ENCODE assay signal across 31 cellular contexts in genomic region chr2:146894514-146894913, GRCh38.
DNase-seq lines count a peak whose midpoint lies in the region; TF ChIP-seq lines count a peak whose summit lies in the region.
"Had no signal": no experiment of that assay in that cellular context is flagged by ENCODE, and none has a peak within 500 bp of the region (broad histone marks: within the 10 kb centered on the region; RNA-seq: fewer than 3 reads in every experiment).

No MANE protein-coding gene starts in this region.

- H3K9me2 ChIP-seq in neural cell (ENCODE audit: insufficient read depth, low read length), result no peaks in the 10 kb centered on the region

- no peak overlapping the region for H3K4me3 ChIP-seq in neural cell (ENCODE audit: low read length)
- H3K4me3 ChIP-seq in subcutaneous abdominal adipose tissue (ENCODE audit: low read depth in 1 of 5, low read length in 5 of 5), result no peak overlapping the region
- no peak overlapping the region for H3K4me3 ChIP-seq in H7 (ENCODE audit: insufficient read depth, low read depth, low read length)
- H3K4me3 ChIP-seq: A549; BLaER1; BLaER1 treated with 17β-estradiol and CSF1 and Interleukin-3, amounts not matched to agents 10 nM and 100 nM had no signal

- no peaks in the 10 kb centered on the region for H3K79me2 ChIP-seq in neural cell (replicated peaks; ENCODE audit: insufficient read depth, low read length)

- H3F3A ChIP-seq in neural cell (ENCODE audit: insufficient read depth, low read length, poor library complexity, severe bottlenecking), result no peaks in the 10 kb centered on the region

- DNase-seq in H7, result no peak
- no peak for DNase-seq in activated naive CD8-positive, alpha-beta T cell treated with anti-CD3 and anti-CD28 coated beads for 36 hours
- DNase-seq: 8988T; ACHN; AML-193; BE2C; C1 segment of cervical spinal cord; Caco-2; Calu3; CD4-positive, alpha-beta memory T cell; CD4-positive, alpha-beta T cell; CD4-positive, CD25-positive, alpha-beta regulatory T cell; CD8-positive, alpha-beta memory T cell; CD8-positive, alpha-beta T cell; COR-L47; DMS 273 treated with DMSO at 0.1 percent for 48 hours; DMS153; DMS53; DMS79; DMS79 treated with DMSO at 0.1 percent for 48 hours; DND-41; EL had no signal

- peak; percentile 73 for TF ChIP-seq EP300 in neural cell (conservative IDR thresholded peaks at IDR 0.05; ENCODE audit: poor library complexity, severe bottlenecking)

- H3K27me3 ChIP-seq in neural cell (ENCODE audit: insufficient read depth, low read depth, low read length), result no peaks in the 10 kb centered on the region
- H3K27me3 ChIP-seq in subcutaneous abdominal adipose tissue (ENCODE audit: control insufficient read depth in 5 of 5, insufficient read depth in 4 of 5, low read length in 5 of 5), result no peaks in the 10 kb centered on the region
- no peaks in the 10 kb centered on the region for H3K27me3 ChIP-seq in H7 (ENCODE audit: control insufficient read depth, insufficient read depth, low read length)
- H3K27me3 ChIP-seq: BE2C; BLaER1; BLaER1 treated with 17β-estradiol and CSF1 and Interleukin-3, amounts not matched to agents 10 nM and 100 nM had no signal

- H3K4me3 Mint-ChIP-seq in activated naive CD8-positive, alpha-beta T cell treated with anti-CD3 and anti-CD28 coated beads for 36 hours, result no peak overlapping the region
- H3K4me3 Mint-ChIP-seq: B cell; CD14-positive monocyte; CD4-positive, alpha-beta memory T cell; CD4-positive, alpha-beta T cell; CD4-positive, CD25-positive, alpha-beta regulatory T cell; CD8-positive, alpha-beta memory T cell; CD8-positive, alpha-beta T cell had no signal

- no peak overlapping the region for H3K27ac Mint-ChIP-seq in activated naive CD8-positive, alpha-beta T cell treated with anti-CD3 and anti-CD28 coated beads for 36 hours
- H3K27ac Mint-ChIP-seq: B cell; CD14-positive monocyte; CD4-positive, alpha-beta memory T cell; CD4-positive, alpha-beta T cell; CD4-positive, CD25-positive, alpha-beta regulatory T cell; CD8-positive, alpha-beta memory T cell; CD8-positive, alpha-beta T cell had no signal

- H3K27me3 Mint-ChIP-seq in activated naive CD8-positive, alpha-beta T cell treated with anti-CD3 and anti-CD28 coated beads for 36 hours, result peaks cover 7% of the 10 kb centered on the region
- H3K27me3 Mint-ChIP-seq: B cell; CD4-positive, alpha-beta T cell; CD4-positive, CD25-positive, alpha-beta regulatory T cell; CD8-positive, alpha-beta memory T cell had no signal

- H3K4me2 ChIP-seq in neural cell (ENCODE audit: low read length), result no peak overlapping the region
- H3K4me2 ChIP-seq: A549; BLaER1; BLaER1 treated with 17β-estradiol and CSF1 and Interleukin-3, amounts not matched to agents 10 nM and 100 nM had no signal

- TF ChIP-seq CTCF in neural cell (IDR thresholded peaks at IDR 0.05; ENCODE audit: poor library complexity, severe bottlenecking), result no peak

- no peak overlapping the region for H3K9ac ChIP-seq in neural cell (ENCODE audit: low read length)
- no peak overlapping the region for H3K9ac ChIP-seq in subcutaneous abdominal adipose tissue (ENCODE audit: low read length in 5 of 5)
- H3K9ac ChIP-seq: BLaER1; BLaER1 treated with 17β-estradiol and CSF1 and Interleukin-3, amounts not matched to agents 10 nM and 100 nM had no signal

- TF ChIP-seq RAD21 in neural cell (conservative IDR thresholded peaks at IDR 0.05), result no peak

- H3K36me3 Mint-ChIP-seq in activated naive CD8-positive, alpha-beta T cell treated with anti-CD3 and anti-CD28 coated beads for 36 hours, result no peaks in the 10 kb centered on the region
- H3K36me3 Mint-ChIP-seq: CD14-positive monocyte; CD4-positive, alpha-beta memory T cell; CD4-positive, CD25-positive, alpha-beta regulatory T cell; CD8-positive, alpha-beta memory T cell; CD8-positive, alpha-beta T cell had no signal

- H3K36me3 ChIP-seq in neural cell (ENCODE audit: insufficient read depth, low read length), result no peaks in the 10 kb centered on the region
- H3K36me3 ChIP-seq in subcutaneous abdominal adipose tissue (ENCODE audit: control insufficient read depth in 5 of 5, insufficient read depth in 5 of 5, low read length in 5 of 5), result no peaks in the 10 kb centered on the region
- no peaks in the 10 kb centered on the region for H3K36me3 ChIP-seq in H7 (replicated peaks; ENCODE audit: control insufficient read depth, insufficient read depth, low read length)
- H3K36me3 ChIP-seq: BE2C; BLaER1; BLaER1 treated with 17β-estradiol and CSF1 and Interleukin-3, amounts not matched to agents 10 nM and 100 nM had no signal

- H3K27ac ChIP-seq in neural cell (ENCODE audit: low read length) (no peak overlapping the region), subcutaneous abdominal adipose tissue (ENCODE audit: low read depth, low read length) (peak overlapping the region; percentile 78)
- H3K27ac ChIP-seq: 22Rv1; A549; BLaER1; BLaER1 treated with 17β-estradiol and CSF1 and Interleukin-3, amounts not matched to agents 10 nM and 100 nM; C4-2B had no signal

- H3K9me3 Mint-ChIP-seq in activated naive CD8-positive, alpha-beta T cell treated with anti-CD3 and anti-CD28 coated beads for 36 hours, result no peaks in the 10 kb centered on the region
- H3K9me3 Mint-ChIP-seq: CD4-positive, alpha-beta T cell; CD8-positive, alpha-beta T cell had no signal

- no peaks in the 10 kb centered on the region for H4K20me1 ChIP-seq in neural cell (ENCODE audit: insufficient read depth)
- H4K20me1 ChIP-seq: BLaER1; BLaER1 treated with 17β-estradiol and CSF1 and Interleukin-3, amounts not matched to agents 10 nM and 100 nM had no signal

- H2AFZ ChIP-seq in neural cell (ENCODE audit: low read depth, low read length), result no peak overlapping the region

- H3K9me3 ChIP-seq in neural cell (ENCODE audit: low read length) (no peaks in the 10 kb centered on the region), subcutaneous abdominal adipose tissue (ENCODE audit: control insufficient read depth in 5 of 5, low read length in 5 of 5) (no peaks in the 10 kb centered on the region)
- H3K9me3 ChIP-seq: A549; BE2C; BLaER1; BLaER1 treated with 17β-estradiol and CSF1 and Interleukin-3, amounts not matched to agents 10 nM and 100 nM; Caco-2 had no signal

- H3K4me1 ChIP-seq in subcutaneous abdominal adipose tissue (ENCODE audit: control insufficient read depth in 5 of 5, insufficient read depth in 5 of 5, low read length in 5 of 5), result peaks cover 3 to 17% (median 13%) of the 10 kb centered on the region in 5 donors
- H3K4me1 ChIP-seq: A549, BE2C, BLaER1, Caco-2 had no signal

- H3K4me1 Mint-ChIP-seq in activated naive CD8-positive, alpha-beta T cell treated with anti-CD3 and anti-CD28 coated beads for 36 hours, result no peaks in the 10 kb centered on the region
- H3K4me1 Mint-ChIP-seq: B cell; CD14-positive monocyte; CD4-positive, alpha-beta memory T cell; CD4-positive, CD25-positive, alpha-beta regulatory T cell; CD8-positive, alpha-beta memory T cell had no signal

TF ChIP-seq in neural cell, 6 proteins besides CTCF, POLR2A, EP300 and RAD21:
- TF ChIP-seq MXI1 (conservative IDR thresholded peaks at IDR 0.05; ENCODE audit: poor library complexity, severe bottlenecking) (no peak), POLR2AphosphoS5 (IDR thresholded peaks at IDR 0.05) (peak; percentile 52), EZH2 (IDR thresholded peaks at IDR 0.05; ENCODE audit: borderline replicate concordance, insufficient read depth, low read length, poor library complexity, severe bottlenecking) (no peak)
